ENCODE assay signal across 12 cellular contexts in genomic region chr14:74275265-74275841, GRCh38. TPM values are rescaled to one million over a fixed set of nuclear protein-coding genes. Genes with fewer than 3 reads are reported as not detected.
DNase-seq lines count a peak whose midpoint lies in the region; ATAC-seq and TF ChIP-seq lines count a peak whose summit lies in the region.
"Had no signal": no experiment of that assay in that cellular context is flagged by ENCODE, and none has a peak within 500 bp of the region (broad histone marks: within the 10 kb centered on the region; RNA-seq: fewer than 3 reads in every experiment).

No MANE protein-coding gene starts in this region.

- no peak for ATAC-seq in GM18867 (IDR thresholded peaks at IDR 0.05; ENCODE audit: unreplicated experiment)

- DNase-seq in AG09309 (ENCODE audit: low read depth) = peak; percentile 80
- peak; percentile 31 for DNase-seq in HT1080 (ENCODE audit: low read depth)
- DNase-seq in SW480 (ENCODE audit: low spot score) = peak; percentile 22
- DNase-seq in hepatic stellate cell (ENCODE audit: low spot score) = peak; percentile 81
- no peak for DNase-seq in globus pallidus (ENCODE audit: low spot score)
- DNase-seq in HEK293T (ENCODE audit: extremely low spot score) = no peak
- DNase-seq in T-helper 2 cell = no peak
- DNase-seq: activated naive CD4-positive, alpha-beta T cell; NCI-H1436 treated with DMSO at 0.1 percent for 48 hours; stimulated activated CD4-positive, alpha-beta T cell treated with anti-CD3 and anti-CD28 coated beads, Interleukin-4, amount 100 ng/mL, for 1 hour had no signal

- TF ChIP-seq CTCF in AG09309 (IDR thresholded peaks at IDR 0.05; ENCODE audit: control insufficient read depth, insufficient read depth, low read depth, low read length, missing control alignments) = no peak

- CTCF ChIA-PET in HEK293T (lab: Yijun Ruan, JAX) = interaction anchor here (0.9 kb wide), 1 partner anchor 23 kb away, joined by 3 read pairs; no protein-coding TSS in a partner anchor

- no peak overlapping the region for H3K4me3 ChIP-seq in AG09309 (ENCODE audit: control insufficient read depth, low read depth, low read length)

- POLR2A ChIA-PET in HEK293T (lab: Yijun Ruan, JAX) = interaction anchor here (1.1 to 1.5 kb wide), 2 partner anchors 21 to 27 kb away, joined by 4 to 5 read pairs; partner anchors contain the start of gene ABCD4

TF ChIP-seq in HEK293T, 16 proteins besides CTCF, POLR2A, EP300 and RAD21:
- no peak for TF ChIP-seq L3MBTL2 (conservative IDR thresholded peaks at IDR 0.05)
- no peak for TF ChIP-seq FOXM1 (IDR thresholded peaks at IDR 0.05; ENCODE audit: borderline replicate concordance)
- no peak for TF ChIP-seq ZNF384 (IDR thresholded peaks at IDR 0.05)
- no peak for TF ChIP-seq ARNT (IDR thresholded peaks at IDR 0.05)
- TF ChIP-seq FOXA1 (IDR thresholded peaks at IDR 0.05) = no peak
- TF ChIP-seq NFRKB (IDR thresholded peaks at IDR 0.05) = no peak
- no peak for TF ChIP-seq BHLHE40 (IDR thresholded peaks at IDR 0.05; ENCODE audit: borderline replicate concordance)
- no peak for TF ChIP-seq PKNOX1 (IDR thresholded peaks at IDR 0.05)
- no peak for TF ChIP-seq SUZ12 (IDR thresholded peaks at IDR 0.05)
- no peak for TF ChIP-seq FOXK2 (IDR thresholded peaks at IDR 0.05)
- TF ChIP-seq CTBP1 (IDR thresholded peaks at IDR 0.05; ENCODE audit: borderline replicate concordance) = no peak
- TF ChIP-seq SP1 (IDR thresholded peaks at IDR 0.05) = no peak
- TF ChIP-seq TARDBP (IDR thresholded peaks at IDR 0.05) = no peak
- TF ChIP-seq HDGF (IDR thresholded peaks at IDR 0.05; ENCODE audit: borderline replicate concordance) = no peak
- no peak for TF ChIP-seq ELF4 (IDR thresholded peaks at IDR 0.05)
- TF ChIP-seq LEF1 (IDR thresholded peaks at IDR 0.05; ENCODE audit: borderline replicate concordance) = no peak

RNA-seq across cellular contexts. Expression of gene ABCD4, which starts 27.4 kb away (rescaled TPM):
- total RNA-seq in HT1080 (2014; rRNA removed; shearing (Covaris generic)) = 22.9 and 25.3 TPM in 2 replicates
- 20.3 and 22.5 TPM in 2 replicates for polyA plus RNA-seq in HT1080 (2015; cell fraction: cytosol; rRNA removed)
- polyA plus RNA-seq in HT1080 (2015; cell fraction: nucleus; rRNA removed) = 104 TPM in 2 replicates

RNA-seq across cellular contexts. Expression of gene VSX2, which starts 36.1 kb away (rescaled TPM):
- total RNA-seq in HT1080 (2014; rRNA removed; shearing (Covaris generic)) = not detected in 2 replicates
- polyA plus RNA-seq in HT1080 (2015; cell fraction: cytosol; rRNA removed) = not detected in 2 replicates
- not detected in 2 replicates for polyA plus RNA-seq in HT1080 (2015; cell fraction: nucleus; rRNA removed)
- total RNA-seq: T-helper 2 cell treated with Interferon-gamma antibody and Interleukin-4, amounts not matched to agents 100 ng/mL and 5 ng/mL, for 36 hours had no signal

Comparison
In these comparisons a context has a peak if more than half of its experiments do, and no peak if none do; other contexts are left out.
1. DNase-seq: peak in AG09309 (single experiment), HT1080 (single experiment), SW480 (single experiment) and hepatic stellate cell (single experiment); none in globus pallidus (single experiment), HEK293T (single experiment) and T-helper 2 cell (0 of 5).